In genomic region chr19:47615714-47616113, GRCh38 we compare ENCODE assay signal across 21 cellular contexts. TPM values are rescaled to one million over a fixed set of nuclear protein-coding genes. Genes with fewer than 3 reads are reported as not detected.
DNase-seq lines count a peak whose midpoint lies in the region; ATAC-seq, FAIRE-seq and TF ChIP-seq lines count a peak whose summit lies in the region.
"Had no signal": no experiment of that assay in that cellular context is flagged by ENCODE, and none has a peak within 500 bp of the region (broad histone marks: within the 10 kb centered on the region; RNA-seq: fewer than 3 reads in every experiment).

No MANE protein-coding gene starts in this region.

- TF ChIP-seq CTCF in GM12878 (IDR thresholded peaks at IDR 0.05 in 2 of 3, conservative IDR thresholded peaks at IDR 0.05 in 1 of 3; ENCODE audit: control insufficient read depth in 2 of 3, extremely low read depth in 1 of 3, insufficient read depth in 1 of 3, low read depth in 3 of 3, low read length in 3 of 3): no peak
- no peak for TF ChIP-seq CTCF in adrenal gland (IDR thresholded peaks at IDR 0.05)

- peaks cover 18% of the 10 kb centered on the region for H3K4me1 ChIP-seq in GM12878 (ENCODE audit: control insufficient read depth, insufficient read depth, low read length)
- peaks cover 12 to 32% of the 10 kb centered on the region in 2 donors for H3K4me1 ChIP-seq in adrenal gland (replicated peaks in 1 of 2)

- no peaks in the 10 kb centered on the region; a peak in 1 of 4 replicates for H3K36me3 ChIP-seq in GM12878 (ENCODE audit: control insufficient read depth in 2 of 2, insufficient read depth in 2 of 2, low read length in 1 of 2)
- H3K36me3 ChIP-seq in adrenal gland (replicated peaks in 1 of 2): no peaks in the 10 kb centered on the region

- 63% methylated on average over 7 of the region's 7 CpGs for WGBS in GM12878 (ENCODE audit: insufficient coverage, insufficient replicate concordance, low lambda C conversion rate, missing lambda C conversion rate)
- 82 to 99% (median 90%) methylated on average over 7 of the region's 7 CpGs for WGBS in adrenal gland, 4 donors

- H3K27me3 ChIP-seq in GM12878 (replicated peaks in 1 of 2; ENCODE audit: control insufficient read depth in 2 of 2, insufficient read depth in 2 of 2, low read length in 1 of 2) (no peaks in the 10 kb centered on the region), adrenal gland (no peaks in the 10 kb centered on the region)

- in situ Hi-C loops in GM12878 (cut with MboI): no loop called here

- ATAC-seq in GM12878: peak; percentile 17; the same call in 2 of the 3 replicates
- ATAC-seq in activated CD8-positive, alpha-beta memory T cell treated with anti-CD3 and anti-CD28 coated beads, Interleukin-2, amount 10 ng/mL, durations not matched to agents 7 days and 5 days: no peak
- ATAC-seq: T-helper 17 cell had no signal

- SMC1A ChIA-PET in GM12878 (lab: Charles Lee; ENCODE audit: uncharacterized antibody, unreplicated experiment): no interaction called here

- H4K20me1 ChIP-seq in GM12878 (ENCODE audit: control insufficient read depth, insufficient read depth): peaks cover 10% of the 10 kb centered on the region

- no peak for TF ChIP-seq EP300 in GM12878 (IDR thresholded peaks at IDR 0.05; ENCODE audit: borderline replicate concordance in 1 of 2, control insufficient read depth in 1 of 2, low read depth in 2 of 2, low read length in 2 of 2)

- H3K4me3 ChIP-seq in GM12878 (no peak overlapping the region), adrenal gland (no peak overlapping the region)
- H3K4me3 ChIP-seq: skin epidermis had no signal

- RAD21 ChIA-PET in GM12878 (lab: Charles Lee; ENCODE audit: unreplicated experiment): no interaction called here

- TF ChIP-seq POLR2A in GM12878 (IDR thresholded peaks at IDR 0.05; ENCODE audit: low read depth, low read length) (no peak), adrenal gland (IDR thresholded peaks at IDR 0.05) (no peak)

- peak overlapping the region; percentile 50; the same call in 1 of the 2 replicates for H3K4me2 ChIP-seq in GM12878 (ENCODE audit: control insufficient read depth, insufficient read depth)

- POLR2A ChIA-PET in GM12878 (lab: Charles Lee): no interaction called here

- CTCF ChIA-PET in GM12878 (lab: Yijun Ruan, JAX): no interaction called here
- CTCF ChIA-PET in activated CD8-positive, alpha-beta memory T cell treated with anti-CD3 and anti-CD28 coated beads, Interleukin-2, amount 10 ng/mL, durations not matched to agents 7 days and 5 days (lab: Charles Lee): no interaction called here

- no peak for FAIRE-seq in GM12878 (lab: Jason Lieb, UNC)

- peaks cover 2% of the 10 kb centered on the region for H3K36me3 Mint-ChIP-seq in activated CD8-positive, alpha-beta memory T cell treated with anti-CD3 and anti-CD28 coated beads, Interleukin-2, amount 10 ng/mL, durations not matched to agents 7 days and 5 days

- DNase-seq in COLO829 (ENCODE audit: low spot score) (peak; percentile 86), GM12878 (ENCODE audit: low read depth, low spot score) (no peak), hypothalamus (lab: John Stamatoyannopoulos, UW) (peak in 37 of 51 donors; percentile 8 to 86 (median 55)), putamen (ENCODE audit: low spot score) (peak; percentile 91), dermis blood vessel endothelial cell (no peak), activated gamma-delta T cell (lab: John Stamatoyannopoulos, UW) (no peak), adrenal gland (no peak)
- DNase-seq in activated CD8-positive, alpha-beta memory T cell treated with anti-CD3 and anti-CD28 coated beads, Interleukin-2, amount 10 ng/mL, durations not matched to agents 7 days and 5 days: no peak
- DNase-seq: activated CD4-positive, alpha-beta memory T cell treated with anti-CD3 and anti-CD28 coated beads, Interleukin-2, amount 10 ng/mL, durations not matched to agents 7 days and 5 days; effector CD8-positive, alpha-beta T cell; NCI-H1105; NCI-H526; SIG-M5; stimulated activated CD4-positive, alpha-beta T cell treated with anti-CD3 and anti-CD28 coated beads, Interleukin-2, amount 100 ng/mL, for 48 hours; T-helper 17 cell; WERI-Rb-1 had no signal

- H3K9me3 ChIP-seq in GM12878 (replicated peaks; ENCODE audit: control insufficient read depth, insufficient read depth, low read length): no peaks in the 10 kb centered on the region; the same call in 2 of the 3 replicates
- no peaks in the 10 kb centered on the region for H3K9me3 ChIP-seq in adrenal gland (replicated peaks in 1 of 3)

- BruUV-seq in GM12878 (replicated peaks; lab: Mats Ljungman, UMichigan): no TSS peak

- H3K9ac ChIP-seq in GM12878 (ENCODE audit: control insufficient read depth, insufficient read depth, low read length): 0 out of 2 replicates have a peak overlapping the region, but pooled peaks have one; percentile 7

- H3K79me2 ChIP-seq in GM12878 (ENCODE audit: control insufficient read depth, insufficient read depth, low read length): peaks cover 51% of the 10 kb centered on the region

- no peak overlapping the region for H3K4me3 Mint-ChIP-seq in activated CD8-positive, alpha-beta memory T cell treated with anti-CD3 and anti-CD28 coated beads, Interleukin-2, amount 10 ng/mL, durations not matched to agents 7 days and 5 days
- H3K4me3 Mint-ChIP-seq: activated CD4-positive, alpha-beta memory T cell treated with anti-CD3 and anti-CD28 coated beads, Interleukin-2, amount 10 ng/mL, durations not matched to agents 7 days and 5 days; activated T-helper 1 cell treated with anti-CD3 and anti-CD28 coated beads, Interleukin-12 subunit alpha, Interleukin-12 subunit beta, Interleukin-2, Interleukin-4 antibody, amounts not matched to agents 30 ng/mL and 10 ng/mL and 1 ng/mL, durations not matched to agents 14 hours and 24 hours and 36 hours had no signal

- H2AFZ ChIP-seq in GM12878 (ENCODE audit: control insufficient read depth, low read depth, low read length): no peak overlapping the region

- H3K9me3 Mint-ChIP-seq in activated CD8-positive, alpha-beta memory T cell treated with anti-CD3 and anti-CD28 coated beads, Interleukin-2, amount 10 ng/mL, durations not matched to agents 7 days and 5 days (ENCODE audit: low read depth): no peaks in the 10 kb centered on the region
- H3K9me3 Mint-ChIP-seq: activated CD4-positive, alpha-beta memory T cell treated with anti-CD3 and anti-CD28 coated beads, Interleukin-2, amount 10 ng/mL, durations not matched to agents 7 days and 5 days; activated T-helper 1 cell treated with anti-CD3 and anti-CD28 coated beads, Interleukin-12 subunit alpha, Interleukin-12 subunit beta, Interleukin-2, Interleukin-4 antibody, amounts not matched to agents 30 ng/mL and 10 ng/mL and 1 ng/mL, durations not matched to agents 14 hours and 24 hours and 36 hours had no signal

- H3K27ac ChIP-seq in GM12878 (ENCODE audit: control insufficient read depth, insufficient read depth): peak overlapping the region; percentile 43
- H3K27ac ChIP-seq in adrenal gland: no peak overlapping the region
- H3K27ac ChIP-seq: skin epidermis, WERI-Rb-1 had no signal

- intact Hi-C loops in GM12878 (cut with micrococcal nuclease; ENCODE audit: unreplicated experiment): no loop called here
- intact Hi-C loops in adrenal gland (cut with DNase I): no loop called here

- no peaks in the 10 kb centered on the region for H3K27me3 Mint-ChIP-seq in activated CD8-positive, alpha-beta memory T cell treated with anti-CD3 and anti-CD28 coated beads, Interleukin-2, amount 10 ng/mL, durations not matched to agents 7 days and 5 days
- H3K27me3 Mint-ChIP-seq: activated CD4-positive, alpha-beta memory T cell treated with anti-CD3 and anti-CD28 coated beads, Interleukin-2, amount 10 ng/mL, durations not matched to agents 7 days and 5 days; T-helper 17 cell had no signal

- H3K4me1 Mint-ChIP-seq in activated CD8-positive, alpha-beta memory T cell treated with anti-CD3 and anti-CD28 coated beads, Interleukin-2, amount 10 ng/mL, durations not matched to agents 7 days and 5 days: peaks cover 10% of the 10 kb centered on the region

- no peak for TF ChIP-seq RAD21 in GM12878 (IDR thresholded peaks at IDR 0.05; ENCODE audit: insufficient read depth, low read depth, low read length)

- no peak overlapping the region for H3K27ac Mint-ChIP-seq in activated CD8-positive, alpha-beta memory T cell treated with anti-CD3 and anti-CD28 coated beads, Interleukin-2, amount 10 ng/mL, durations not matched to agents 7 days and 5 days
- H3K27ac Mint-ChIP-seq: activated CD4-positive, alpha-beta memory T cell treated with anti-CD3 and anti-CD28 coated beads, Interleukin-2, amount 10 ng/mL, durations not matched to agents 7 days and 5 days; activated T-helper 1 cell treated with anti-CD3 and anti-CD28 coated beads, Interleukin-12 subunit alpha, Interleukin-12 subunit beta, Interleukin-2, Interleukin-4 antibody, amounts not matched to agents 30 ng/mL and 10 ng/mL and 1 ng/mL, durations not matched to agents 14 hours and 24 hours and 36 hours; T-helper 17 cell had no signal

RNA-seq across cellular contexts. Expression of gene BICRA, which starts 6.8 kb away (rescaled TPM):
- 14.4 and 20.0 TPM in 2 replicates for total RNA-seq in GM12878 (2013; cell fraction: nucleolus; rRNA removed)
- total RNA-seq in GM12878 (2014; rRNA removed): 1.3 and 3.1 TPM in 2 replicates
- total RNA-seq in GM12878 (2014; rRNA removed; fragmentation: Illumina TruSeq; extraction: Trizol): 1.4 and 1.7 TPM in 2 replicates
- 9.5 and 15.3 TPM in 2 replicates for total RNA-seq in GM12878 (2021)
- polyA plus RNA-seq in GM12878 (2011; ENCODE audit: low read depth): 1.8 TPM
- 0.35 and 1.0 TPM in 2 replicates for polyA plus RNA-seq in GM12878 (2011; rRNA removed)
- polyA plus RNA-seq in GM12878 (2011; cell fraction: cytosol; rRNA removed): 0.27 and 1.9 TPM in 2 replicates
- polyA plus RNA-seq in GM12878 (2011; cell fraction: nucleus; rRNA removed): 2.8 and 4.6 TPM in 2 replicates
- 5.3 and 6.4 TPM in 2 replicates for polyA plus RNA-seq in GM12878 (2012)
- polyA plus RNA-seq in GM12878 (2014; fragmentation: Illumina TruSeq; extraction: Trizol): 5.0 and 7.7 TPM in 2 replicates
- polyA plus RNA-seq in GM12878 (2014; fragmentation: Nextera tagmentation; extraction: Ambion mirVana): under 1 TPM; 0.11 to 0.18 TPM
- 3.8 and 5.1 TPM in 2 replicates for polyA plus RNA-seq in GM12878 (2014; rRNA removed)
- polyA plus RNA-seq in GM12878 (2016; fragmentation: Nextera tagmentation; extraction: Ambion mirVana): 1 to 10 TPM; 1.3 to 1.4 TPM
- 1.2 and 3.7 TPM in 2 replicates for polyA minus RNA-seq in GM12878 (2011; rRNA and poly(A)+ RNA removed)
- 1.7 and 4.0 TPM in 2 replicates for polyA minus RNA-seq in GM12878 (2011; cell fraction: cytosol; rRNA and poly(A)+ RNA removed)
- 2.7 and 3.7 TPM in 2 replicates for polyA minus RNA-seq in GM12878 (2011; cell fraction: nucleus; rRNA and poly(A)+ RNA removed)
- 12.2 and 12.9 TPM in 2 replicates for total RNA-seq in dermis blood vessel endothelial cell
- total RNA-seq in adrenal gland: 10 to 100 TPM in 4 of 8 donors, 1 to 10 TPM in 4; 5.3 to 16.8 (median 9.0) TPM
- polyA plus RNA-seq in adrenal gland: 10 to 100 TPM in 2 of 3 donors, 1 to 10 TPM in 1; 4.3 to 24.6 (median 14.5) TPM
- 10 to 100 TPM; 16.6 to 20.7 TPM for total RNA-seq in activated CD8-positive, alpha-beta memory T cell treated with anti-CD3 and anti-CD28 coated beads, Interleukin-2, amount 10 ng/mL, durations not matched to agents 7 days and 5 days

RNA-seq across cellular contexts. Expression of gene ZNF541, which starts 42.8 kb away (rescaled TPM):
- not detected in 2 replicates for total RNA-seq in GM12878 (2013; cell fraction: nucleolus; rRNA removed)
- total RNA-seq in GM12878 (2014; rRNA removed) (0.05 TPM in 1 of 2 replicates, not detected in the other), GM12878 (2014; rRNA removed; fragmentation: Illumina TruSeq; extraction: Trizol) (0.04 TPM in 1 of 2 replicates, not detected in the other), GM12878 (2021) (0.08 TPM in 1 of 2 replicates, not detected in the other), dermis blood vessel endothelial cell (0.33 and 1.2 TPM in 2 replicates), adrenal gland (10 to 100 TPM in 2 of 8 donors, 1 to 10 TPM in 4, under 1 TPM in 2; 0.18 to 14.0 (median 3.8) TPM)
- polyA plus RNA-seq in GM12878 (2011; ENCODE audit: low read depth): not detected
- polyA plus RNA-seq in GM12878 (2011; rRNA removed) (0.05 and 0.06 TPM in 2 replicates), GM12878 (2014; fragmentation: Illumina TruSeq; extraction: Trizol) (0.03 TPM in 1 of 2 replicates, not detected in the other), GM12878 (2014; fragmentation: Nextera tagmentation; extraction: Ambion mirVana) (not detected), GM12878 (2014; rRNA removed) (not detected in 2 replicates), GM12878 (2016; fragmentation: Nextera tagmentation; extraction: Ambion mirVana) (under 1 TPM; 0.09 to 0.12 TPM), adrenal gland (10 to 100 TPM in 2 of 3 donors, under 1 TPM in 1; 0.18 to 14.5 (median 11.6) TPM)
- polyA plus RNA-seq in GM12878 (2011; cell fraction: cytosol; rRNA removed): 0.18 and 0.22 TPM in 2 replicates
- polyA plus RNA-seq in GM12878 (2011; cell fraction: nucleus; rRNA removed): 0.07 TPM in 2 replicates
- 0.04 TPM in 1 of 2 replicates, not detected in the other for polyA plus RNA-seq in GM12878 (2012)
- polyA minus RNA-seq in GM12878 (2011; rRNA and poly(A)+ RNA removed): not detected in 2 replicates
- polyA minus RNA-seq in GM12878 (2011; cell fraction: cytosol; rRNA and poly(A)+ RNA removed): not detected in 2 replicates
- not detected in 2 replicates for polyA minus RNA-seq in GM12878 (2011; cell fraction: nucleus; rRNA and poly(A)+ RNA removed)
- under 1 TPM; 0.32 to 0.40 TPM for total RNA-seq in activated CD8-positive, alpha-beta memory T cell treated with anti-CD3 and anti-CD28 coated beads, Interleukin-2, amount 10 ng/mL, durations not matched to agents 7 days and 5 days
- total RNA-seq: HT-29, LHCN-M2, OCI-LY7 had no signal

Comparison
In these comparisons a context has a peak if more than half of its experiments do, and no peak if none do; other contexts are left out.
1. DNase-seq: peak in COLO829 (single experiment), hypothalamus (37 of 51) and putamen (single experiment); none in GM12878 (single experiment), dermis blood vessel endothelial cell (single experiment), activated gamma-delta T cell (single experiment), adrenal gland (0 of 7) and activated CD8-positive, alpha-beta memory T cell treated with anti-CD3 and anti-CD28 coated beads, Interleukin-2, amount 10 ng/mL, durations not matched to agents 7 days and 5 days (single experiment).